In genomic region chr20:53194891-53195290, GRCh38 we compare ENCODE assay signal across 21 cellular contexts.
"Had no signal": no experiment of that assay in that cellular context is flagged by ENCODE, and none has a peak within 500 bp of the region (broad histone marks: within the 10 kb centered on the region; RNA-seq: fewer than 3 reads in every experiment).

No MANE protein-coding gene starts in this region.

- H3K4me3 ChIP-seq: gastroesophageal sphincter, heart left ventricle, hepatocyte, left lung, ovary, right lobe of liver, thoracic aorta, transverse colon, vagina had no signal

- H3K9me3 Mint-ChIP-seq: effector memory CD8-positive, alpha-beta T cell; naive thymus-derived CD8-positive, alpha-beta T cell; stimulated activated naive B cell treated with anti-CD40 and anti-IgM and Interleukin-4, amounts not matched to agents 10 μg/mL and 1 μg/mL and 100 μg/mL, for 72 hours; stimulated activated naive CD8-positive, alpha-beta T cell treated with anti-CD3 and anti-CD28 coated beads, Interleukin-15, Interleukin-2, amounts not matched to agents 100 ng/mL and 50 ng/mL, for 24 hours had no signal

- H3K36me3 ChIP-seq: gastroesophageal sphincter, heart left ventricle, left lung, ovary, right lobe of liver, thoracic aorta, transverse colon, vagina had no signal

- H3K4me3 Mint-ChIP-seq: effector memory CD8-positive, alpha-beta T cell; naive thymus-derived CD8-positive, alpha-beta T cell; stimulated activated naive B cell treated with anti-CD40 and anti-IgM and Interleukin-4, amounts not matched to agents 10 μg/mL and 1 μg/mL and 100 μg/mL, for 72 hours; stimulated activated naive CD8-positive, alpha-beta T cell treated with anti-CD3 and anti-CD28 coated beads, Interleukin-15, Interleukin-2, amounts not matched to agents 100 ng/mL and 50 ng/mL, for 24 hours had no signal

- DNase-seq: cortex of kidney; effector memory CD8-positive, alpha-beta T cell; heart left ventricle; kidney; left lung; mesenchymal stem cell; midbrain; naive thymus-derived CD8-positive, alpha-beta T cell; occipital lobe; ovary; right lobe of liver; small intestine; stimulated activated CD4-positive, alpha-beta T cell treated with anti-CD3 and anti-CD28 coated beads, Interleukin-15, amount 100 ng/mL, for 24 hours; stimulated activated CD4-positive, alpha-beta T cell treated with anti-CD3 and anti-CD28 coated beads, Interleukin-2, amount 100 ng/mL, for 48 hours; stimulated activated naive B cell treated with anti-CD40 and anti-IgM and Interleukin-4, amounts not matched to agents 10 μg/mL and 1 μg/mL and 100 μg/mL, for 72 hours; transverse colon had no signal

- H3K36me3 Mint-ChIP-seq: naive thymus-derived CD8-positive, alpha-beta T cell; stimulated activated naive B cell treated with anti-CD40 and anti-IgM and Interleukin-4, amounts not matched to agents 10 μg/mL and 1 μg/mL and 100 μg/mL, for 72 hours had no signal

- H3K9me3 ChIP-seq: gastroesophageal sphincter, heart left ventricle, left lung, ovary, right lobe of liver, thoracic aorta, transverse colon, vagina had no signal

- H2AFZ ChIP-seq: hepatocyte had no signal

- H3K4me2 ChIP-seq: hepatocyte had no signal

- H3K79me2 ChIP-seq: hepatocyte had no signal

- H3K27me3 ChIP-seq: heart left ventricle, hepatocyte, ovary, right lobe of liver, transverse colon, vagina had no signal

- H3K27ac Mint-ChIP-seq: effector memory CD8-positive, alpha-beta T cell; stimulated activated naive B cell treated with anti-CD40 and anti-IgM and Interleukin-4, amounts not matched to agents 10 μg/mL and 1 μg/mL and 100 μg/mL, for 72 hours; stimulated activated naive CD8-positive, alpha-beta T cell treated with anti-CD3 and anti-CD28 coated beads, Interleukin-15, Interleukin-2, amounts not matched to agents 100 ng/mL and 50 ng/mL, for 24 hours had no signal

- ATAC-seq: effector memory CD8-positive, alpha-beta T cell; gastroesophageal sphincter; heart left ventricle; left lung; naive thymus-derived CD8-positive, alpha-beta T cell; stimulated activated naive B cell treated with anti-CD40 and anti-IgM and Interleukin-4, amounts not matched to agents 10 μg/mL and 1 μg/mL and 100 μg/mL, for 72 hours had no signal

- H3K4me1 ChIP-seq: gastroesophageal sphincter, heart left ventricle, left lung, right lobe of liver, transverse colon, vagina had no signal

- H3K27ac ChIP-seq: gastroesophageal sphincter, heart left ventricle, hepatocyte, left lung, ovary, right lobe of liver, thoracic aorta, transverse colon, vagina had no signal
